Comparison of ENCODE assay signal across 27 cellular contexts in genomic region chr12:86574143-86574542, GRCh38.
"Had no signal": no experiment of that assay in that cellular context is flagged by ENCODE, and none has a peak within 500 bp of the region (broad histone marks: within the 10 kb centered on the region; RNA-seq: fewer than 3 reads in every experiment).

No MANE protein-coding gene starts in this region.

- ATAC-seq: stimulated activated effector memory CD8-positive, alpha-beta T cell treated with anti-CD3 and anti-CD28 coated beads, Interleukin-12 subunit alpha, Interleukin-12 subunit beta, amount 100 ng/mL, for 72 hours; stimulated activated memory B cell treated with anti-CD40 and anti-IgM and Interleukin-4, amounts not matched to agents 10 μg/mL and 1 μg/mL and 100 μg/mL, for 72 hours; stimulated activated naive B cell treated with anti-CD40 and anti-IgM and Interleukin-4, amounts not matched to agents 10 μg/mL and 1 μg/mL and 100 μg/mL, for 72 hours; stimulated activated naive CD8-positive, alpha-beta T cell treated with anti-CD3 and anti-CD28 coated beads, Interleukin-15, amount 100 ng/mL, for 72 hours; stimulated activated naive CD8-positive, alpha-beta T cell treated with anti-CD3 and anti-CD28 coated beads, Interleukin-15, Interleukin-2, amounts not matched to agents 100 U/mL and 50 U/mL, for 24 hours; upper lobe of right lung had no signal

- H3K9me3 ChIP-seq: suprapubic skin, testis, thyroid gland, tibial artery, transverse colon, upper lobe of right lung, vagina had no signal

- H3K27ac ChIP-seq: stomach, suprapubic skin, testis, thoracic aorta, thyroid gland, tibial artery, tibial nerve, transverse colon, upper lobe of left lung, upper lobe of right lung, uterus, vagina had no signal

- DNase-seq: stimulated activated CD4-positive, alpha-beta T cell treated with anti-CD3 and anti-CD28 coated beads, Interleukin-2, amount 100 ng/mL, for 48 hours; stimulated activated CD4-positive, alpha-beta T cell treated with anti-CD3 and anti-CD28 coated beads, Interleukin-4, amount 100 ng/mL, for 1 hour; stimulated activated CD4-positive, alpha-beta T cell treated with anti-CD3 and anti-CD28 coated beads, Interleukin-4, amount 100 ng/mL, for 24 hours; stimulated activated CD4-positive, alpha-beta T cell treated with anti-CD3 and anti-CD28 coated beads, Interleukin-4, amount 100 ng/mL, for 4 hours; stimulated activated CD8-positive, alpha-beta memory T cell treated with anti-CD3 and anti-CD28 coated beads, Interleukin-4, amount 100 ng/mL, for 48 hours; stimulated activated naive B cell treated with anti-CD40 and anti-IgM and Interleukin-4, amounts not matched to agents 10 μg/mL and 1 μg/mL and 100 μg/mL, for 72 hours; stimulated activated naive CD4-positive, alpha-beta T cell; stimulated activated naive CD4-positive, alpha-beta T cell treated with Interleukin-2 at 50 U/mL for 16 hours; stimulated activated naive CD8-positive, alpha-beta T cell treated with anti-CD3 and anti-CD28 coated beads, Interleukin-15, amount 100 ng/mL, for 72 hours; stimulated activated naive CD8-positive, alpha-beta T cell treated with anti-CD3 and anti-CD28 coated beads, Interleukin-15, Interleukin-2, amounts not matched to agents 100 U/mL and 50 U/mL, for 24 hours; stomach; substantia nigra; testis; thyroid gland; tibial artery; transverse colon; trophoblast cell; upper lobe of left lung; upper lobe of right lung; uterus had no signal

- H3K4me3 ChIP-seq: stomach, suprapubic skin, testis, thoracic aorta, thyroid gland, tibial artery, tibial nerve, transverse colon, upper lobe of right lung, uterus, vagina had no signal

- H3K4me1 ChIP-seq: stomach, suprapubic skin, testis, thyroid gland, tibial nerve, transverse colon, upper lobe of left lung, upper lobe of right lung, uterus, vagina had no signal

- H3K36me3 ChIP-seq: stomach, suprapubic skin, thoracic aorta, thyroid gland, tibial artery, tibial nerve, transverse colon, upper lobe of left lung, upper lobe of right lung, uterus, vagina had no signal

- H3K27me3 ChIP-seq: stomach, suprapubic skin, testis, thyroid gland, tibial artery, tibial nerve, transverse colon, upper lobe of left lung, upper lobe of right lung, uterus, vagina had no signal

- FAIRE-seq: urothelium cell line had no signal
